Comparison of ENCODE assay signal across 21 cellular contexts in genomic region chr2:168801456-168801855, GRCh38. TPM values are rescaled to one million over a fixed set of nuclear protein-coding genes. Genes with fewer than 3 reads are reported as not detected.
DNase-seq lines count a peak whose midpoint lies in the region; ATAC-seq and TF ChIP-seq lines count a peak whose summit lies in the region.
"Had no signal": no experiment of that assay in that cellular context is flagged by ENCODE, and none has a peak within 500 bp of the region (broad histone marks: within the 10 kb centered on the region; RNA-seq: fewer than 3 reads in every experiment).

No MANE protein-coding gene starts in this region.

- WGBS in adrenal gland, 4 donors: 44 to 50% (median 50%) methylated on average over 2 of the region's 2 CpGs
- 41% methylated on average over 2 of the region's 2 CpGs; no CpG with 5 or more reads in 1 of the 2 donors for WGBS in transverse colon (ENCODE audit: low coverage in 1 of 2), 2 donors

- H3K4me1 Mint-ChIP-seq in mesothelial cell of epicardium: peaks cover 38% of the 10 kb centered on the region

- H3K36me3 ChIP-seq in cardiac muscle cell: no peaks in the 10 kb centered on the region
- no peaks in the 10 kb centered on the region for H3K36me3 ChIP-seq in adrenal gland (replicated peaks in 1 of 2)
- no peaks in the 10 kb centered on the region for H3K36me3 ChIP-seq in lower lobe of right lung
- no peaks in the 10 kb centered on the region for H3K36me3 ChIP-seq in transverse colon
- H3K36me3 ChIP-seq: BLaER1, sigmoid colon had no signal

- H3K27me3 ChIP-seq in cardiac muscle cell: no peaks in the 10 kb centered on the region
- no peaks in the 10 kb centered on the region for H3K27me3 ChIP-seq in adrenal gland
- H3K27me3 ChIP-seq in lower lobe of right lung (ENCODE audit: low read depth): no peaks in the 10 kb centered on the region
- H3K27me3 ChIP-seq in transverse colon: no peaks in the 10 kb centered on the region
- H3K27me3 ChIP-seq: BLaER1, sigmoid colon had no signal

- H3K4me1 ChIP-seq in cardiac muscle cell (ENCODE audit: low read depth) (peaks cover 14% of the 10 kb centered on the region), adrenal gland (replicated peaks in 1 of 2) (peaks cover 8 to 15% of the 10 kb centered on the region in 2 donors), lower lobe of right lung (peaks cover 22% of the 10 kb centered on the region), transverse colon (peaks cover 5 to 41% (median 20%) of the 10 kb centered on the region in 4 donors)
- H3K4me1 ChIP-seq: sigmoid colon had no signal

- no peaks in the 10 kb centered on the region for H3K27me3 Mint-ChIP-seq in mesothelial cell of epicardium (ENCODE audit: low read depth)
- H3K27me3 Mint-ChIP-seq: dendritic cell treated with granulocyte-macrophage colony-stimulating factor and Interleukin-4, amounts not matched to agents 40 ng/mL and 50 ng/mL, for 4 days; stimulated activated naive CD8-positive, alpha-beta T cell treated with anti-CD3 and anti-CD28 coated beads, Interleukin-15, Interleukin-2, amounts not matched to agents 100 ng/mL and 50 ng/mL, for 24 hours had no signal

- intact Hi-C loops in cardiac septum (cut with DNase I) (no loop called here), adrenal gland (cut with DNase I) (no loop called here), lower lobe of right lung (cut with DNase I) (no loop called here), transverse colon (cut with DNase I; ENCODE audit: low total_unique reads) (no loop called here)

- in situ Hi-C loops in transverse colon (cut with MboI; ENCODE audit: low pct_ligation_motif_present in 1 of 4, low pct_unique_long_range_greater_than_20kb in 1 of 4, low sequenced_read_pairs in 3 of 4): no loop called here

- DNase-seq in cardiac muscle cell (ENCODE audit: low read depth in 1 of 2, low spot score in 1 of 2) (no peak), cardiac septum (ENCODE audit: low spot score) (no peak), adrenal gland (no peak), lower lobe of right lung (no peak), transverse colon (no peak), mesothelial cell of epicardium (ENCODE audit: low spot score in 2 of 2, unreplicated experiment in 2 of 2) (no peak), hepatic stellate cell (ENCODE audit: low spot score) (no peak), NCI-H2081 treated with DMSO at 0.1 percent for 48 hours (lab: John Stamatoyannopoulos, UW) (no peak)
- DNase-seq: activated CD4-positive, alpha-beta T cell treated with anti-CD3 and anti-CD28 coated beads for 4 hours; activated T-cell treated with anti-CD3 and anti-CD28 coated beads, Interleukin-2, amount 50 U/mL, for 4 hours; NCI-H1092; NCI-H187; NCI-H774; sigmoid colon; stimulated activated CD4-positive, alpha-beta T cell treated with anti-CD3 and anti-CD28 coated beads, Interleukin-15, amount 100 ng/mL, for 24 hours had no signal

- no peak for TF ChIP-seq CTCF in cardiac muscle cell (IDR thresholded peaks at IDR 0.05; ENCODE audit: low read depth, low read length)
- no peak for TF ChIP-seq CTCF in adrenal gland (IDR thresholded peaks at IDR 0.05)
- TF ChIP-seq CTCF in lower lobe of right lung (IDR thresholded peaks at IDR 0.05): no peak
- no peak for TF ChIP-seq CTCF in transverse colon (IDR thresholded peaks at IDR 0.05)
- no peak for TF ChIP-seq CTCF in mesothelial cell of epicardium (IDR thresholded peaks at IDR 0.05; ENCODE audit: unreplicated experiment)

- H3K9me3 ChIP-seq in cardiac muscle cell (ENCODE audit: low read depth): no peaks in the 10 kb centered on the region
- H3K9me3 ChIP-seq in adrenal gland (replicated peaks in 1 of 3): no peaks in the 10 kb centered on the region
- no peaks in the 10 kb centered on the region for H3K9me3 ChIP-seq in lower lobe of right lung
- H3K9me3 ChIP-seq in transverse colon: no peaks in the 10 kb centered on the region
- H3K9me3 ChIP-seq: sigmoid colon had no signal

- no peak for ATAC-seq in lower lobe of right lung
- ATAC-seq: activated T-cell treated with anti-CD3 and anti-CD28 coated beads, Interleukin-2, amount 50 U/mL, for 4 hours; natural killer cell treated with Interleukin-12 subunit alpha and Interleukin-12 subunit beta and Interleukin-15 and Interleukin-18, amount 100 ng/mL, for 72 hours had no signal

- TF ChIP-seq EP300 in transverse colon (IDR thresholded peaks at IDR 0.05; ENCODE audit: low read depth): no peak

- no peak overlapping the region for H3K27ac Mint-ChIP-seq in mesothelial cell of epicardium
- H3K27ac Mint-ChIP-seq: dendritic cell treated with granulocyte-macrophage colony-stimulating factor and Interleukin-4, amounts not matched to agents 40 ng/mL and 50 ng/mL, for 4 days; natural killer cell treated with Interleukin-12 subunit alpha and Interleukin-12 subunit beta and Interleukin-15 and Interleukin-18, amount 100 ng/mL, for 72 hours; stimulated activated naive CD8-positive, alpha-beta T cell treated with anti-CD3 and anti-CD28 coated beads, Interleukin-15, Interleukin-2, amounts not matched to agents 100 ng/mL and 50 ng/mL, for 24 hours had no signal

- no peaks in the 10 kb centered on the region for H3K36me3 Mint-ChIP-seq in mesothelial cell of epicardium
- H3K36me3 Mint-ChIP-seq: natural killer cell treated with Interleukin-12 subunit alpha and Interleukin-12 subunit beta and Interleukin-15 and Interleukin-18, amount 100 ng/mL, for 72 hours had no signal

- no peak overlapping the region for H3K4me3 Mint-ChIP-seq in mesothelial cell of epicardium
- H3K4me3 Mint-ChIP-seq: activated T-cell treated with anti-CD3 and anti-CD28 coated beads, Interleukin-2, amount 50 U/mL, for 4 hours; dendritic cell treated with granulocyte-macrophage colony-stimulating factor and Interleukin-4, amounts not matched to agents 40 ng/mL and 50 ng/mL, for 4 days; natural killer cell treated with Interleukin-12 subunit alpha and Interleukin-12 subunit beta and Interleukin-15 and Interleukin-18, amount 100 ng/mL, for 72 hours; stimulated activated naive CD8-positive, alpha-beta T cell treated with anti-CD3 and anti-CD28 coated beads, Interleukin-15, Interleukin-2, amounts not matched to agents 100 ng/mL and 50 ng/mL, for 24 hours had no signal

- TF ChIP-seq POLR2A in adrenal gland (IDR thresholded peaks at IDR 0.05) (no peak), transverse colon (IDR thresholded peaks at IDR 0.05) (no peak)

- no peak overlapping the region for H3K4me3 ChIP-seq in cardiac muscle cell
- no peak overlapping the region for H3K4me3 ChIP-seq in adrenal gland
- H3K4me3 ChIP-seq in lower lobe of right lung: no peak overlapping the region
- H3K4me3 ChIP-seq in transverse colon: no peak overlapping the region
- H3K4me3 ChIP-seq: BLaER1, sigmoid colon had no signal

- H3K9me3 Mint-ChIP-seq in mesothelial cell of epicardium: no peaks in the 10 kb centered on the region
- H3K9me3 Mint-ChIP-seq: activated T-cell treated with anti-CD3 and anti-CD28 coated beads, Interleukin-2, amount 50 U/mL, for 4 hours; dendritic cell treated with granulocyte-macrophage colony-stimulating factor and Interleukin-4, amounts not matched to agents 40 ng/mL and 50 ng/mL, for 4 days; natural killer cell treated with Interleukin-12 subunit alpha and Interleukin-12 subunit beta and Interleukin-15 and Interleukin-18, amount 100 ng/mL, for 72 hours; stimulated activated naive CD8-positive, alpha-beta T cell treated with anti-CD3 and anti-CD28 coated beads, Interleukin-15, Interleukin-2, amounts not matched to agents 100 ng/mL and 50 ng/mL, for 24 hours had no signal

- H3K27ac ChIP-seq in cardiac muscle cell (peak overlapping the region; percentile 67), adrenal gland (peak overlapping the region in 3 of 5 donors; percentile 47 to 84 (median 53)), lower lobe of right lung (peak overlapping the region; percentile 81), transverse colon (peak overlapping the region; percentile 79 to 86 (median 82))
- H3K27ac ChIP-seq: BLaER1 had no signal

RNA-seq across cellular contexts. Expression of gene NOSTRIN, which starts 1.0 kb away (rescaled TPM):
- total RNA-seq in cardiac muscle cell (0.49 and 0.92 TPM in 2 replicates), cardiac septum (8.9 TPM), adrenal gland (10 to 100 TPM; 13.9 to 58.7 (median 33.0) TPM), lower lobe of right lung (45.2 TPM), transverse colon (10 to 100 TPM; 40.0 to 91.6 (median 47.9) TPM), mesothelial cell of epicardium (0.90 to 1.0 TPM (median 0.98 TPM) in 3 replicates)
- polyA plus RNA-seq in cardiac muscle cell (2.9 and 3.6 TPM in 2 replicates), adrenal gland (10 to 100 TPM; 25.9 to 84.9 (median 49.9) TPM)
- total RNA-seq: natural killer cell treated with Interleukin-12 subunit alpha and Interleukin-12 subunit beta and Interleukin-15 and Interleukin-18, amount 100 ng/mL, for 72 hours; osteocyte; T-helper 2 cell treated with Interferon-gamma antibody and Interleukin-4, amounts not matched to agents 100 ng/mL and 5 ng/mL, for 36 hours had no signal
